8 cellular contexts compared by ENCODE assay signal in genomic region chr1:216531308-216532239, GRCh38.
DNase-seq lines count a peak whose midpoint lies in the region; ATAC-seq, FAIRE-seq and TF ChIP-seq lines count a peak whose summit lies in the region.

No MANE protein-coding gene starts in this region.

- H3K27ac ChIP-seq in muscle layer of colon (ENCODE audit: low read depth, low read length), result no peak overlapping the region

- POLR2A ChIA-PET in Caco-2 (lab: Charles Lee), result no interaction called here

- peak overlapping the region; percentile 46 for H3K9ac ChIP-seq in muscle layer of colon (ENCODE audit: low read length)

- peaks cover 5% of the 10 kb centered on the region for H3K4me1 ChIP-seq in muscle layer of colon (ENCODE audit: insufficient read depth, low read length)
- peaks cover 24% of the 10 kb centered on the region for H3K4me1 ChIP-seq in Caco-2

- no peak for ATAC-seq in effector memory CD8-positive, alpha-beta T cell (replicated peaks)

- no TSS peak for BruUV-seq in Caco-2 (replicated peaks; lab: Mats Ljungman, UMichigan)

- CTCF ChIA-PET in Caco-2 (lab: Charles Lee), result no interaction called here

- no peaks in the 10 kb centered on the region for H3K9me3 ChIP-seq in muscle layer of colon (ENCODE audit: low read length)
- H3K9me3 ChIP-seq in Caco-2, result no peaks in the 10 kb centered on the region

- peaks cover 6% of the 10 kb centered on the region for H3K36me3 Mint-ChIP-seq in Caco-2 (ENCODE audit: insufficient read depth, unreplicated experiment)
- H3K36me3 Mint-ChIP-seq in effector memory CD8-positive, alpha-beta T cell (ENCODE audit: insufficient read depth), result no peaks in the 10 kb centered on the region

- H3K4me3 ChIP-seq in bronchial epithelial cell (ENCODE audit: low read depth, low read length) (peak overlapping the region; percentile 29), muscle layer of colon (ENCODE audit: low read depth in 1 of 2, low read length in 2 of 2) (peak overlapping the region; percentile 20 to 57), Caco-2 (ENCODE audit: low read depth, low read length) (no peak overlapping the region)

- no peak overlapping the region for H3K27ac Mint-ChIP-seq in Caco-2 (ENCODE audit: unreplicated experiment)
- no peak overlapping the region for H3K27ac Mint-ChIP-seq in effector memory CD8-positive, alpha-beta T cell

- H3K4me1 Mint-ChIP-seq in Caco-2 (ENCODE audit: low read depth, unreplicated experiment), result peaks cover 25% of the 10 kb centered on the region
- H3K4me1 Mint-ChIP-seq in effector memory CD8-positive, alpha-beta T cell (ENCODE audit: low read depth in 2 of 2), result no peaks in the 10 kb centered on the region

- no peak for FAIRE-seq in bronchial epithelial cell (lab: Jason Lieb, UNC)

- no peak overlapping the region for H3K4me3 Mint-ChIP-seq in Caco-2 (ENCODE audit: unreplicated experiment)
- H3K4me3 Mint-ChIP-seq in effector memory CD8-positive, alpha-beta T cell, result no peak overlapping the region

- H3K36me3 ChIP-seq in bronchial epithelial cell (ENCODE audit: control insufficient read depth, insufficient read depth, low read length), result no peaks in the 10 kb centered on the region
- no peaks in the 10 kb centered on the region for H3K36me3 ChIP-seq in muscle layer of colon (ENCODE audit: insufficient read depth, low read length)
- H3K36me3 ChIP-seq in Caco-2 (ENCODE audit: control insufficient read depth, insufficient read depth, low read length), result no peaks in the 10 kb centered on the region

- TF ChIP-seq CTCF in bronchial epithelial cell (IDR thresholded peaks at IDR 0.05; ENCODE audit: insufficient read depth, low read length, severe bottlenecking) (no peak), Caco-2 (IDR thresholded peaks at IDR 0.05; ENCODE audit: insufficient read depth in 1 of 2, low read depth in 1 of 2, low read length in 1 of 2, severe bottlenecking in 1 of 2, unreplicated experiment in 1 of 2) (no peak)

- intact Hi-C loops in Caco-2 (cut with micrococcal nuclease; ENCODE audit: unreplicated experiment), result no loop called here

- H3K9me3 Mint-ChIP-seq in Caco-2 (ENCODE audit: unreplicated experiment), result no peaks in the 10 kb centered on the region
- H3K9me3 Mint-ChIP-seq in effector memory CD8-positive, alpha-beta T cell, result peaks cover 14 to 22% of the 10 kb centered on the region in 2 donors

- DNase-seq in GM03348 (ENCODE audit: low spot score), result peak; percentile 22
- DNase-seq in H4 (ENCODE audit: low spot score), result peak; percentile 39
- DNase-seq in NCI-H2029 treated with DMSO at 0.1 percent for 48 hours (lab: John Stamatoyannopoulos, UW), result peak; percentile 56
- peak; percentile 12 for DNase-seq in bronchial epithelial cell (ENCODE audit: low read depth)
- no peak for DNase-seq in Caco-2
- DNase-seq in effector memory CD8-positive, alpha-beta T cell, result no peak
- DNase-seq in activated T-cell treated with anti-CD3 and anti-CD28 coated beads for 4 hours, result no peak

- H3K27me3 ChIP-seq in bronchial epithelial cell (ENCODE audit: control insufficient read depth, insufficient read depth, low read length) (no peaks in the 10 kb centered on the region), muscle layer of colon (ENCODE audit: control insufficient read depth in 1 of 2, insufficient read depth in 2 of 2, low read length in 2 of 2) (no peaks in the 10 kb centered on the region), Caco-2 (replicated peaks; ENCODE audit: control insufficient read depth, insufficient read depth, low read length) (no peaks in the 10 kb centered on the region)

- H3K27me3 Mint-ChIP-seq in Caco-2 (ENCODE audit: insufficient read depth, unreplicated experiment), result no peaks in the 10 kb centered on the region
- H3K27me3 Mint-ChIP-seq in effector memory CD8-positive, alpha-beta T cell, result no peaks in the 10 kb centered on the region

Comparison
In these comparisons a context has a peak if more than half of its experiments do, and no peak if none do; other contexts are left out.
1. DNase-seq: peak in GM03348 (single experiment), H4 (single experiment), NCI-H2029 treated with DMSO at 0.1 percent for 48 hours (single experiment) and bronchial epithelial cell (single experiment); none in Caco-2 (0 of 2), effector memory CD8-positive, alpha-beta T cell (0 of 3) and activated T-cell treated with anti-CD3 and anti-CD28 coated beads for 4 hours (single experiment).